In genomic region chr18:35566019-35566418, GRCh38 we compare ENCODE assay signal across 5 cellular contexts.
"Had no signal": no experiment of that assay in that cellular context is flagged by ENCODE, and none has a peak within 500 bp of the region (broad histone marks: within the 10 kb centered on the region; RNA-seq: fewer than 3 reads in every experiment).

No MANE protein-coding gene starts in this region.

- ATAC-seq: GM12878 had no signal

- H3K4me3 ChIP-seq: GM12878 had no signal

- FAIRE-seq: G401.6, GM12878, GM18507 had no signal

- DNase-seq: GDM1, GF-D8 had no signal
